Comparison of ENCODE assay signal across 34 cellular contexts in the genomic region with DNA sequence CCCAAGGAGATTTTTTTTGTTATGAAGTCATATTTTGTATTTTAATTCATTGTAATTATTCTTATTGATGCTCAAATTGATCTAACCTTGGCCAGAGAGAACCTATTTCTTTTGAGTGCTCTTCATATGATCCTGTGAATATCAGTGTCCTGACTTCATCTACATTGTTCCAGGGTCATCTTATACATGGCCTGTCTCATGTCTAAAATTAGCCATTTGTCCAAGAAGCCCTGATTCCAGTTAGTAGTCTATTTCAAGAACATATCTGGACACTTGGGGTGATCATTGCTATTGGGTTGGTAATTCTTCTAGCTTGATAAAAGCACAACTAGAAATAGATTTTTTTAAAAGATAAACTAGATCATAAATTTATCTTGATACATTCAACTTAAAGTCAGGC.
"Had no signal": no experiment of that assay in that cellular context is flagged by ENCODE, and none has a peak within 500 bp of the region (broad histone marks: within the 10 kb centered on the region; RNA-seq: fewer than 3 reads in every experiment).

No MANE protein-coding gene starts in this region.

- H3K27ac ChIP-seq: KMS-11 had no signal

- DNase-seq: Karpas-422, Kasumi-1, MG63, MM.1S, MV-4-11, NCI-H1048, NCI-H1092, NCI-H1092 treated with DMSO at 0.1 percent for 48 hours, NCI-H1105, NCI-H1105 treated with DMSO at 0.1 percent for 48 hours, NCI-H1417 treated with DMSO at 0.1 percent for 48 hours, NCI-H1436, NCI-H1436 treated with DMSO at 0.1 percent for 48 hours, NCI-H146, NCI-H1694, NCI-H1694 treated with DMSO at 0.1 percent for 48 hours, NCI-H187, NCI-H187 treated with DMSO at 0.1 percent for 48 hours, NCI-H1930, NCI-H2029, NCI-H2029 treated with DMSO at 0.1 percent for 48 hours, NCI-H2081, NCI-H2081 treated with DMSO at 0.1 percent for 48 hours, NCI-H2107, NCI-H2171, NCI-H2171 treated with DMSO at 0.1 percent for 48 hours, NCI-H2227 treated with DMSO at 0.1 percent for 48 hours, NCI-H226, NCI-H345, NCI-H446, NCI-H446 treated with DMSO at 0.1 percent for 48 hours, NCI-H510A, NCI-H510A treated with DMSO at 0.1 percent for 48 hours had no signal

- H3K27me3 ChIP-seq: MG63 had no signal

- H3K36me3 ChIP-seq: MG63 had no signal

- H3K9ac ChIP-seq: KMS-11 had no signal

- H3K4me3 ChIP-seq: MG63 had no signal

- H3K4me2 ChIP-seq: KMS-11 had no signal
